Comparison of ENCODE assay signal across 1 cellular context in the genomic region with DNA sequence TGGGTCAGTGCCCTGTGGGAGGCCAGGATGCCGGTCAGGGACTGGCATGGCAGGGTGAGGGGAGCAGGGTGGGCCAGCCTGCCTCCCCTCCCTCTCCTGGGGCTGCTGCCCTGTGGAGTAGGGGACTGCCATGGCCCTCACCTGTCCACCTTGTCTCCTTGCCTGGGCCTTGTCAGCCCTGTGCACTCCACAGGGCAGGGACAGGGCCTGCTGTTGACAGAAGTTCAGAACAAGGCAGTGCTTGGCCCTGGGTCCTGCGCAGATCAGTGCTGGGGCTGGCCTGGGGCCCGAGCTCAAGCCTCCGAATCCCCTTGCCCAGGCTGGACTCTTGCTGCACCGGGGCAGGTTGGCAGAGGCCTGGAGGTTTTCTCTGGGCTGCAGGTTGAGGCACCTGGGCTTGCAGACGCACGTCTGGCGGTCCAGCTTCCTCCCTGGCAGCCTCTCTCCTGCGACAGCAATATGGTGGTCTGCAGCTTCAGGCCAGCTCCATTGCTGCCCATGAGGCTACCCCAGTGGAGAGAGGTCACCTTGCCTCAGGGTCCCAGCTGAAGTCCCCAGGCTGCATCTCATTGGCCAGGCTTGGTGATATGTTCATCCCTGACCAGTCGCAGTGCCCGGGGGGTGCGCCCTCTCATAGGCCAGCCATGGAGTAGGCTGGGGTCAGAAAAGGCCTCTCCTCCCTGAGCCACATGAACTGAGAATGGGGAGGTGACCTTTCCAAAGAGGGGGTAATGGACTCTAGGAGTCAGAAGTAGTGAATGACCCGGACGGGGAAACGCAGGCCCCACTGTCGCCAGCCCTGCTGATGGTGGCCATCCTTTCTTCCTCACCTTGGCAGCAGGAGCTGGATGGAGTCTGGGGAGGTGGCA.
TF ChIP-seq lines count a peak whose summit lies in the region.

No MANE protein-coding gene starts in this region.

TF ChIP-seq in H1, 55 proteins besides CTCF, POLR2A, EP300 and RAD21:
- no peak for TF ChIP-seq POLR2AphosphoS5 (IDR thresholded peaks at IDR 0.05; ENCODE audit: low read depth, low read length)
- TF ChIP-seq CREB1 (IDR thresholded peaks at IDR 0.05): no peak
- TF ChIP-seq, protein P1, sequence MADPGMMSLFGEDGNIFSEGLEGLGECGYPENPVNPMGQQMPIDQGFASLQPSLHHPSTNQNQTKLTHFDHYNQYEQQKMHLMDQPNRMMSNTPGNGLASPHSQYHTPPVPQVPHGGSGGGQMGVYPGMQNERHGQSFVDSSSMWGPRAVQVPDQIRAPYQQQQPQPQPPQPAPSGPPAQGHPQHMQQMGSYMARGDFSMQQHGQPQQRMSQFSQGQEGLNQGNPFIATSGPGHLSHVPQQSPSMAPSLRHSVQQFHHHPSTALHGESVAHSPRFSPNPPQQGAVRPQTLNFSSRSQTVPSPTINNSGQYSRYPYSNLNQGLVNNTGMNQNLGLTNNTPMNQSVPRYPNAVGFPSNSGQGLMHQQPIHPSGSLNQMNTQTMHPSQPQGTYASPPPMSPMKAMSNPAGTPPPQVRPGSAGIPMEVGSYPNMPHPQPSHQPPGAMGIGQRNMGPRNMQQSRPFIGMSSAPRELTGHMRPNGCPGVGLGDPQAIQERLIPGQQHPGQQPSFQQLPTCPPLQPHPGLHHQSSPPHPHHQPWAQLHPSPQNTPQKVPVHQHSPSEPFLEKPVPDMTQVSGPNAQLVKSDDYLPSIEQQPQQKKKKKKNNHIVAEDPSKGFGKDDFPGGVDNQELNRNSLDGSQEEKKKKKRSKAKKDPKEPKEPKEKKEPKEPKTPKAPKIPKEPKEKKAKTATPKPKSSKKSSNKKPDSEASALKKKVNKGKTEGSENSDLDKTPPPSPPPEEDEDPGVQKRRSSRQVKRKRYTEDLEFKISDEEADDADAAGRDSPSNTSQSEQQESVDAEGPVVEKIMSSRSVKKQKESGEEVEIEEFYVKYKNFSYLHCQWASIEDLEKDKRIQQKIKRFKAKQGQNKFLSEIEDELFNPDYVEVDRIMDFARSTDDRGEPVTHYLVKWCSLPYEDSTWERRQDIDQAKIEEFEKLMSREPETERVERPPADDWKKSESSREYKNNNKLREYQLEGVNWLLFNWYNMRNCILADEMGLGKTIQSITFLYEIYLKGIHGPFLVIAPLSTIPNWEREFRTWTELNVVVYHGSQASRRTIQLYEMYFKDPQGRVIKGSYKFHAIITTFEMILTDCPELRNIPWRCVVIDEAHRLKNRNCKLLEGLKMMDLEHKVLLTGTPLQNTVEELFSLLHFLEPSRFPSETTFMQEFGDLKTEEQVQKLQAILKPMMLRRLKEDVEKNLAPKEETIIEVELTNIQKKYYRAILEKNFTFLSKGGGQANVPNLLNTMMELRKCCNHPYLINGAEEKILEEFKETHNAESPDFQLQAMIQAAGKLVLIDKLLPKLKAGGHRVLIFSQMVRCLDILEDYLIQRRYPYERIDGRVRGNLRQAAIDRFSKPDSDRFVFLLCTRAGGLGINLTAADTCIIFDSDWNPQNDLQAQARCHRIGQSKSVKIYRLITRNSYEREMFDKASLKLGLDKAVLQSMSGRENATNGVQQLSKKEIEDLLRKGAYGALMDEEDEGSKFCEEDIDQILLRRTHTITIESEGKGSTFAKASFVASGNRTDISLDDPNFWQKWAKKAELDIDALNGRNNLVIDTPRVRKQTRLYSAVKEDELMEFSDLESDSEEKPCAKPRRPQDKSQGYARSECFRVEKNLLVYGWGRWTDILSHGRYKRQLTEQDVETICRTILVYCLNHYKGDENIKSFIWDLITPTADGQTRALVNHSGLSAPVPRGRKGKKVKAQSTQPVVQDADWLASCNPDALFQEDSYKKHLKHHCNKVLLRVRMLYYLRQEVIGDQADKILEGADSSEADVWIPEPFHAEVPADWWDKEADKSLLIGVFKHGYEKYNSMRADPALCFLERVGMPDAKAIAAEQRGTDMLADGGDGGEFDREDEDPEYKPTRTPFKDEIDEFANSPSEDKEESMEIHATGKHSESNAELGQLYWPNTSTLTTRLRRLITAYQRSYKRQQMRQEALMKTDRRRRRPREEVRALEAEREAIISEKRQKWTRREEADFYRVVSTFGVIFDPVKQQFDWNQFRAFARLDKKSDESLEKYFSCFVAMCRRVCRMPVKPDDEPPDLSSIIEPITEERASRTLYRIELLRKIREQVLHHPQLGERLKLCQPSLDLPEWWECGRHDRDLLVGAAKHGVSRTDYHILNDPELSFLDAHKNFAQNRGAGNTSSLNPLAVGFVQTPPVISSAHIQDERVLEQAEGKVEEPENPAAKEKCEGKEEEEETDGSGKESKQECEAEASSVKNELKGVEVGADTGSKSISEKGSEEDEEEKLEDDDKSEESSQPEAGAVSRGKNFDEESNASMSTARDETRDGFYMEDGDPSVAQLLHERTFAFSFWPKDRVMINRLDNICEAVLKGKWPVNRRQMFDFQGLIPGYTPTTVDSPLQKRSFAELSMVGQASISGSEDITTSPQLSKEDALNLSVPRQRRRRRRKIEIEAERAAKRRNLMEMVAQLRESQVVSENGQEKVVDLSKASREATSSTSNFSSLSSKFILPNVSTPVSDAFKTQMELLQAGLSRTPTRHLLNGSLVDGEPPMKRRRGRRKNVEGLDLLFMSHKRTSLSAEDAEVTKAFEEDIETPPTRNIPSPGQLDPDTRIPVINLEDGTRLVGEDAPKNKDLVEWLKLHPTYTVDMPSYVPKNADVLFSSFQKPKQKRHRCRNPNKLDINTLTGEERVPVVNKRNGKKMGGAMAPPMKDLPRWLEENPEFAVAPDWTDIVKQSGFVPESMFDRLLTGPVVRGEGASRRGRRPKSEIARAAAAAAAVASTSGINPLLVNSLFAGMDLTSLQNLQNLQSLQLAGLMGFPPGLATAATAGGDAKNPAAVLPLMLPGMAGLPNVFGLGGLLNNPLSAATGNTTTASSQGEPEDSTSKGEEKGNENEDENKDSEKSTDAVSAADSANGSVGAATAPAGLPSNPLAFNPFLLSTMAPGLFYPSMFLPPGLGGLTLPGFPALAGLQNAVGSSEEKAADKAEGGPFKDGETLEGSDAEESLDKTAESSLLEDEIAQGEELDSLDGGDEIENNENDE (IDR thresholded peaks at IDR 0.05; ENCODE audit: insufficient replicate concordance, low read length): no peak
- TF ChIP-seq RNF2 (IDR thresholded peaks at IDR 0.05; ENCODE audit: borderline replicate concordance, low read depth, low read length, missing control alignments, poor library complexity, severe bottlenecking): no peak
- TF ChIP-seq, protein P2, sequence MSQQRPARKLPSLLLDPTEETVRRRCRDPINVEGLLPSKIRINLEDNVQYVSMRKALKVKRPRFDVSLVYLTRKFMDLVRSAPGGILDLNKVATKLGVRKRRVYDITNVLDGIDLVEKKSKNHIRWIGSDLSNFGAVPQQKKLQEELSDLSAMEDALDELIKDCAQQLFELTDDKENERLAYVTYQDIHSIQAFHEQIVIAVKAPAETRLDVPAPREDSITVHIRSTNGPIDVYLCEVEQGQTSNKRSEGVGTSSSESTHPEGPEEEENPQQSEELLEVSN (IDR thresholded peaks at IDR 0.05): no peak
- TF ChIP-seq RBBP5 (IDR thresholded peaks at IDR 0.05; ENCODE audit: borderline replicate concordance, low read depth, low read length): no peak
- TF ChIP-seq FOSL1 (IDR thresholded peaks at IDR 0.05; ENCODE audit: insufficient read depth, low read depth, low read length): no peak
- TF ChIP-seq PHF8 (conservative IDR thresholded peaks at IDR 0.05; ENCODE audit: low read depth, low read length): no peak
- TF ChIP-seq SIRT6 (IDR thresholded peaks at IDR 0.05; ENCODE audit: low read length): no peak
- no peak for TF ChIP-seq ASH2L (IDR thresholded peaks at IDR 0.05; ENCODE audit: low read length)
- no peak for TF ChIP-seq SP4 (IDR thresholded peaks at IDR 0.05; ENCODE audit: low read length)
- TF ChIP-seq EGR1 (IDR thresholded peaks at IDR 0.05; ENCODE audit: borderline replicate concordance, low read depth, low read length): no peak
- TF ChIP-seq TEAD4 (IDR thresholded peaks at IDR 0.05; ENCODE audit: low read depth, low read length): no peak
- TF ChIP-seq SRF (IDR thresholded peaks at IDR 0.05; ENCODE audit: low read depth, low read length): no peak
- TF ChIP-seq, protein P3, sequence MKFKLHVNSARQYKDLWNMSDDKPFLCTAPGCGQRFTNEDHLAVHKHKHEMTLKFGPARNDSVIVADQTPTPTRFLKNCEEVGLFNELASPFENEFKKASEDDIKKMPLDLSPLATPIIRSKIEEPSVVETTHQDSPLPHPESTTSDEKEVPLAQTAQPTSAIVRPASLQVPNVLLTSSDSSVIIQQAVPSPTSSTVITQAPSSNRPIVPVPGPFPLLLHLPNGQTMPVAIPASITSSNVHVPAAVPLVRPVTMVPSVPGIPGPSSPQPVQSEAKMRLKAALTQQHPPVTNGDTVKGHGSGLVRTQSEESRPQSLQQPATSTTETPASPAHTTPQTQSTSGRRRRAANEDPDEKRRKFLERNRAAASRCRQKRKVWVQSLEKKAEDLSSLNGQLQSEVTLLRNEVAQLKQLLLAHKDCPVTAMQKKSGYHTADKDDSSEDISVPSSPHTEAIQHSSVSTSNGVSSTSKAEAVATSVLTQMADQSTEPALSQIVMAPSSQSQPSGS (IDR thresholded peaks at IDR 0.05; ENCODE audit: low read length): no peak
- TF ChIP-seq JUN (IDR thresholded peaks at IDR 0.05; ENCODE audit: low read depth, low read length): no peak
- no peak for TF ChIP-seq CBX5 (IDR thresholded peaks at IDR 0.05; ENCODE audit: low read depth, low read length)
